1 cellular context compared by ENCODE assay signal in the genomic region with DNA sequence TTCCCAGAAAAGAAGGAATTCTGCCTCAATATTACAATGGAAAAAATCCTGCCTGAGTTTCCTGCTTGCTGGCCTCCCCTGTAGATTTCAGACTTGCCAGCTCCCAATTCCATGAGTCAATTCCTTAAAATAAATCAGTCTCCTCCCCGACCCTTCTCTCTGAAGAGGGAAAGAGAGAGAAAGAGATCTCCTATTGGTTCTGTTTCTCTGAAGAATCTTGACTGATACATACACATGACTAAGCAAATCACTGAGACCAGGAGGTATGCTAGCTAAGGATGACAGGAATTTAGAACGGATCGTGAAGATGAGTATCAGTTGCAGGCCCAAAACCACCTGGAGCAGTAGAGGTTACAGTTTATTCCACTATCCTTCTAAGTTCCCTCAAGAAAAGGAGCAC.
A peak's percentile ranks its signal among the peaks of the same experiment; 100 is the strongest.
TF ChIP-seq lines count a peak whose summit lies in the region.

No MANE protein-coding gene starts in this region.

TF ChIP-seq in A549, 52 proteins besides CTCF, POLR2A, EP300 and RAD21:
- TF ChIP-seq MAFK (IDR thresholded peaks at IDR 0.05; ENCODE audit: partially characterized antibody) = peak; percentile 27
- TF ChIP-seq HEYL (CRISPR knock-in tag; IDR thresholded peaks at IDR 0.05) = no peak
